In the genomic region with DNA sequence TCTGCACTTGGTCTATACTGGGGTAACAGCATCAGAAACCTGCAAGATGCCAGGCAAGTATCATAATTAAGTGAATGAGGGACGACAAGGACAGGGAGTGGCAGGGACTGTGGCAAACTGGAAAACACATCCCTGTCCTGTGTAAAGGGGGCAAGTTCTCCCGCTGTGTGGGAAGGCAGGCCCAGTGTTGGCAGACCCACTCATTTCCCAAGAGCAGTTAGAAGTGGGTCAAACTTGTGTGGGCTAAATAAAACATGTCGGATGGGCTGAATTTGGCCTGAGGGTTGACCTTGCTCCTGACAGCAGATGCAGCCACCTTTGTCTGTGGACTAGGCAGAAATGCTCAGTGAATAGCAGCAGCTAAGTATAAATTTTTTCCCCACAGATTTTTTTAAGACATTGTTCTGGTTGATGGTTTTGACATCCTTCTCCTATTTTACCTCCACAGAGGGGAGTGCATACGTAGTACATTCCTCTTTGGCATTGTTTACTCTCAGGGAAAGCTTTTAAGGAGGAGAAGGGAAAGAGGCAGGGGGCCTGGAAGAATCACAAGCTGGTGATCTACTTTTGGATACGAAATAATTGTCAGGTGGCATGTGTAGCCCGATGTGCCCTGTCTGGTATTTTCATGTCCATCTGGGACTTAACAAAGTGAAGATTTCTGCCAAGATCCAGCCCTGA, we compare ENCODE assay signal across 5 cellular contexts. TPM values are rescaled to one million over a fixed set of nuclear protein-coding genes. Genes with fewer than 3 reads are reported as not detected.
DNase-seq lines count a peak whose midpoint lies in the region; ATAC-seq and TF ChIP-seq lines count a peak whose summit lies in the region.
"Not testable (repeated sequence)": the region's sequence is repeated elsewhere in the genome, so short reads cannot be mapped to it uniquely, and the experiment has no call there.

No MANE protein-coding gene starts in this region.

- in situ Hi-C loops in IMR-90 (cut with MboI; ENCODE audit: low sequenced_read_pairs); gastrocnemius medialis (cut with MboI; ENCODE audit: low sequenced_read_pairs in 4 of 4): not testable (repeated sequence)

- not testable (repeated sequence) for H3K56ac ChIP-seq in IMR-90 (ENCODE audit: extremely low read depth, insufficient read depth, low read length)

- not testable (repeated sequence) for H3K9ac ChIP-seq in IMR-90 (ENCODE audit: low read depth, low read length)

- H3K18ac ChIP-seq in IMR-90 (ENCODE audit: low read depth, low read length): not testable (repeated sequence)

- ATAC-seq in IMR-90 (ENCODE audit: low read depth): peak; percentile 11; the same call in 1 of the 2 replicates
- peak; percentile 25 for ATAC-seq in gastroesophageal sphincter
- peak in 6 of 8 donors; percentile 42 to 68 (median 59) for ATAC-seq in heart right ventricle
- ATAC-seq in left ventricle myocardium superior: peak; percentile 65
- peak; percentile 26 to 57 for ATAC-seq in gastrocnemius medialis

- H3K23ac ChIP-seq in IMR-90 (ENCODE audit: low read depth, low read length): not testable (repeated sequence)

- not testable (repeated sequence) for H3K4ac ChIP-seq in IMR-90 (ENCODE audit: low read depth, low read length)

- POLR2A ChIA-PET in IMR-90 (lab: Charles Lee; ENCODE audit: unreplicated experiment): not testable (repeated sequence)

- not testable (repeated sequence) for BruUV-seq in IMR-90 (replicated peaks; lab: Mats Ljungman, UMichigan)

- not testable (repeated sequence) for H2AFZ ChIP-seq in IMR-90 (replicated peaks; ENCODE audit: low read length, poor library complexity)

- H3K9me3 ChIP-seq in IMR-90 (ENCODE audit: control insufficient read depth, insufficient read depth, low read length); gastroesophageal sphincter; heart right ventricle; gastrocnemius medialis: not testable (repeated sequence)

- H3K4me2 ChIP-seq in IMR-90 (ENCODE audit: low read depth, low read length): not testable (repeated sequence)

- TF ChIP-seq EP300 in gastroesophageal sphincter (IDR thresholded peaks at IDR 0.05): not testable (repeated sequence)

- not testable (repeated sequence) for H2BK20ac ChIP-seq in IMR-90 (ENCODE audit: low read depth, low read length)

- dilution Hi-C loops in IMR-90 (cut with HindIII; ENCODE audit: low sequenced_read_pairs, unreplicated experiment): not testable (repeated sequence)

- not testable (repeated sequence) for DNase-seq in IMR-90, heart right ventricle, left ventricle myocardium superior, gastrocnemius medialis

- not testable (repeated sequence) for H2AK9ac ChIP-seq in IMR-90 (replicated peaks; ENCODE audit: low read depth, low read length, poor library complexity)

- H3K79me1 ChIP-seq in IMR-90 (ENCODE audit: low read depth in 1 of 2, low read length in 2 of 2): not testable (repeated sequence)

- H4K8ac ChIP-seq in IMR-90 (ENCODE audit: low read depth in 2 of 2, low read length in 2 of 2): not testable (repeated sequence)

- H3K27me3 ChIP-seq in IMR-90 (ENCODE audit: control insufficient read depth, insufficient read depth, low read length); gastroesophageal sphincter; heart right ventricle; gastrocnemius medialis: not testable (repeated sequence)

- H3K14ac ChIP-seq in IMR-90 (replicated peaks; ENCODE audit: low read depth, low read length): not testable (repeated sequence)

- H2BK120ac ChIP-seq in IMR-90 (ENCODE audit: low read depth, low read length): not testable (repeated sequence)

- not testable (repeated sequence) for H3K4me1 ChIP-seq in IMR-90 (ENCODE audit: control insufficient read depth, insufficient read depth, low read length); gastroesophageal sphincter; heart right ventricle; gastrocnemius medialis

- H3K9me1 ChIP-seq in IMR-90 (ENCODE audit: insufficient read depth, low read length): not testable (repeated sequence)

- H3K4me3 ChIP-seq in IMR-90 (ENCODE audit: insufficient read depth, low read depth, low read length); gastroesophageal sphincter; heart right ventricle; gastrocnemius medialis: not testable (repeated sequence)

- not testable (repeated sequence) for H4K91ac ChIP-seq in IMR-90 (ENCODE audit: insufficient read depth, low read depth, low read length)

- H4K5ac ChIP-seq in IMR-90 (ENCODE audit: low read depth, low read length): not testable (repeated sequence)

- TF ChIP-seq CTCF in IMR-90 (conservative IDR thresholded peaks at IDR 0.05; ENCODE audit: low read depth, low read length); gastroesophageal sphincter (IDR thresholded peaks at IDR 0.05); heart right ventricle (IDR thresholded peaks at IDR 0.05); gastrocnemius medialis (IDR thresholded peaks at IDR 0.05 in 4 of 5, conservative IDR thresholded peaks at IDR 0.05 in 1 of 5): not testable (repeated sequence)

- H3K27ac ChIP-seq in IMR-90 (ENCODE audit: insufficient read depth, low read length); gastroesophageal sphincter; heart right ventricle; gastrocnemius medialis: not testable (repeated sequence)

- no CpG with 5 or more reads among the region's 6 CpGs for WGBS in IMR-90 (ENCODE audit: extremely low coverage in 2 of 2, insufficient read length in 1 of 2), 2 experiments
- WGBS in gastroesophageal sphincter (ENCODE audit: low coverage in 1 of 2), 2 donors: no CpG with 5 or more reads among the region's 6 CpGs
- WGBS in heart right ventricle, 2 donors: no CpG with 5 or more reads among the region's 6 CpGs

- TF ChIP-seq POLR2A in IMR-90 (IDR thresholded peaks at IDR 0.05; ENCODE audit: low read depth, low read length); gastroesophageal sphincter (IDR thresholded peaks at IDR 0.05); gastrocnemius medialis (IDR thresholded peaks at IDR 0.05): not testable (repeated sequence)

- not testable (repeated sequence) for H2BK15ac ChIP-seq in IMR-90 (ENCODE audit: low read depth, low read length)

- intact Hi-C loops in IMR-90 (cut with micrococcal nuclease); heart right ventricle (cut with DNase I); left ventricle myocardium superior (cut with micrococcal nuclease); gastrocnemius medialis (cut with DNase I; ENCODE audit: low total_unique reads): not testable (repeated sequence)

- CTCF ChIA-PET in IMR-90 (lab: Yijun Ruan, JAX): not testable (repeated sequence)

- not testable (repeated sequence) for TF ChIP-seq RAD21 in IMR-90 (IDR thresholded peaks at IDR 0.05; ENCODE audit: low read length)

- H2AK5ac ChIP-seq in IMR-90 (ENCODE audit: low read depth, low read length): not testable (repeated sequence)

- not testable (repeated sequence) for H4K20me1 ChIP-seq in IMR-90 (ENCODE audit: insufficient read depth, low read length)

- not testable (repeated sequence) for H3K36me3 ChIP-seq in IMR-90 (ENCODE audit: control insufficient read depth, insufficient read depth, low read length); gastroesophageal sphincter; heart right ventricle; gastrocnemius medialis

- H2BK5ac ChIP-seq in IMR-90 (ENCODE audit: low read depth, low read length, poor library complexity, severe bottlenecking): not testable (repeated sequence)

RNA-seq across cellular contexts. Expression of a gene that starts 16.5 kb away (rescaled TPM):
- total RNA-seq in IMR-90 (2012; rRNA removed): 71.4 and 74.4 TPM in 2 replicates
- polyA plus RNA-seq in IMR-90 (2012; rRNA removed): 27.1 and 36.7 TPM in 2 replicates
- polyA plus RNA-seq in IMR-90 (2012; cell fraction: cytosol; rRNA removed): 13.4 and 40.4 TPM in 2 replicates
- polyA plus RNA-seq in IMR-90 (2012; cell fraction: nucleus; rRNA removed; ENCODE audit: low replicate concordance): 42.6 and 113 TPM in 2 replicates
- total RNA-seq in gastroesophageal sphincter: 100 to 1,000 TPM; 170 to 293 (median 218) TPM
- 1,000 to 10,000 TPM; 1,915 to 2,957 (median 2,606) TPM for total RNA-seq in heart right ventricle
- 100 to 1,000 TPM; 479 to 683 TPM for polyA plus RNA-seq in heart right ventricle
- total RNA-seq in left ventricle myocardium superior: 1,838 TPM
- 1,000 to 10,000 TPM in 3 of 4 donors, 100 to 1,000 TPM in 1; 630 to 1,712 (median 1,308) TPM for total RNA-seq in gastrocnemius medialis

Comparison
In these comparisons a context has a peak if more than half of its experiments do, and no peak if none do; other contexts are left out.
1. ATAC-seq: peak in every context shown above with its lines; median percentile 65 in left ventricle myocardium superior; 59 in heart right ventricle; 42 in gastrocnemius medialis; 25 in gastroesophageal sphincter; 11 in IMR-90.